10 cellular contexts compared by ENCODE assay signal in the genomic region with DNA sequence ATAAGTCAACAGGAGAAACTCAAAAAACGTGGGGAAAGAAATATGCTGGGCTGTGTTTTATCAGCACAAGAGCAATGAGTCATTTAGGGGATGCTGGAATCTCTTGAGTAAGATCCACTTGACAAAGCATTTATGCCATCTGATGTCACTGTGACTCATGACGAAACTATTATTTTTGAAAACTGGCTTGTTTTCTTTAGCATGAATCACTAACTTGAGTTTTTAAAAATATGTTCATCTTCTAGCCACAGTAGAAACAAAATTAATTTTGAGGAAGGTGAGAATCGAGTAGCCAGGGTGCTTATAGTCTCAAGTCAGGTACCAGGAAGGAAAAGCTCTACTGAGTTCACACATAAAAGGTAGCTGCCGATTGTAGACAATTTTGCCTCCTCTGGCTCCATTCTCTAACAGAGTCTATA.
DNase-seq lines count a peak whose midpoint lies in the region; ATAC-seq lines count a peak whose summit lies in the region.
"Had no signal": no experiment of that assay in that cellular context is flagged by ENCODE, and none has a peak within 500 bp of the region (broad histone marks: within the 10 kb centered on the region; RNA-seq: fewer than 3 reads in every experiment).

No MANE protein-coding gene starts in this region.

- ATAC-seq in HG02571 (IDR thresholded peaks at IDR 0.05; ENCODE audit: unreplicated experiment) (peak; percentile 59), GM21526 (IDR thresholded peaks at IDR 0.05; ENCODE audit: low FRiP score, unreplicated experiment) (no peak), left colon (no peak)

- intact Hi-C loops in left colon (cut with DNase I, micrococcal nuclease), result no loop called here

- peak overlapping the region; percentile 87 for H3K27ac ChIP-seq in ACC112 (ENCODE audit: low read depth, low read length)
- H3K27ac ChIP-seq: KMS-11 had no signal

- no peaks in the 10 kb centered on the region for H3K27me3 ChIP-seq in ACC112 (ENCODE audit: insufficient read depth, low read length)

- peaks cover 17% of the 10 kb centered on the region for H3K4me1 ChIP-seq in ACC112 (ENCODE audit: control insufficient read depth, insufficient read depth, low read length, unreplicated experiment)

- H2AFZ ChIP-seq in ACC112 (ENCODE audit: low read length, unreplicated experiment), result peak overlapping the region; percentile 73

- DNase-seq in SW 1271 (lab: John Stamatoyannopoulos, UW) (peak; percentile 87 to 96), glomerular endothelial cell (ENCODE audit: extremely low read depth, low read depth, low spot score) (peak; percentile 92), NCI-H2107 (lab: John Stamatoyannopoulos, UW) (no peak), left colon (no peak)
- DNase-seq in stimulated activated naive CD4-positive, alpha-beta T cell treated with Interleukin-2 at 50 U/mL for 16 hours (lab: John Stamatoyannopoulos, UW), result no peak
- DNase-seq: COR-L47 had no signal

- peak overlapping the region; percentile 29; the same call in 1 of the 2 replicates for H3K4me3 ChIP-seq in ACC112 (ENCODE audit: low read depth, low read length)

- H3K79me2 ChIP-seq in ACC112 (ENCODE audit: control insufficient read depth, insufficient read depth, low read length, unreplicated experiment), result no peaks in the 10 kb centered on the region

- H3K36me3 ChIP-seq in ACC112 (ENCODE audit: insufficient read depth, low read length), result 0 out of 2 replicates have a peak, but pooled peaks cover 5% of the 10 kb centered on the region

Comparison
In these comparisons a context has a peak if more than half of its experiments do, and no peak if none do; other contexts are left out.
1. DNase-seq: peak in SW 1271 (2 of 2) and glomerular endothelial cell (single experiment); none in NCI-H2107 (single experiment), left colon (0 of 2) and stimulated activated naive CD4-positive, alpha-beta T cell treated with Interleukin-2 at 50 U/mL for 16 hours (single experiment).